In the genomic region with DNA sequence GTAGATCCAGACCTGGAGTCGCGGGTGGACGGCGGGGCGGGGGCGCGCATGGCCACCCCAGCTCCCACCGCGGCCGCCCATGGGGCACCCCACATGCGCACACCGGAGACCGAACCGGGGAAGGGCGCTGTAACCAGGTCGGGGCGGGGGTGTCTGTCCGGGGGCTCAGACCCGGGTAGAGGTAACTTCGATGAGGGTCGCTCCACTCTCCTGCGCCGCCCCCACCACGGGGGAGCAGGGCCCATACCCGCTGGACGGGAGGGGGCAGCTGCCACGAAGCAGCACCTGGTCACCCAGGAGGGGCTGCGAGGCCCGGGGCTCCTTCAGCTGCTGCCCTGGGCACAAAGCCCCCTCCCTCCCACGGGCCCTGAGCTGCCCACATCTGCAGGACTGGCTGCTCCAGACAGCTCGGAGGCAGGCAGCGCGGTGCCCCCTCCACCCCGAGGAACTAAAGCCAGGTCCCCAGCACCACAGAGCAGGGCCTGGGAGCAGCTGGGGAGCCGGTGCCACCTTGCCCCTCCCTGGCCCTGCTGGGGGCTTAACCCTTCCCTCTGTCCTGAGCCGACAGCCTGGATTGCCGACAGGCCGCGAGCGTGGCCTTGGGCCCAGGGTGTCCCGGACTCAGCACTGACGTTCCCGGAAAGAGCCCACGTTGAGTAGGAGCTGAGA, we compare ENCODE assay signal across 8 cellular contexts. TPM values are rescaled to one million over a fixed set of nuclear protein-coding genes. Genes with fewer than 3 reads are reported as not detected.
DNase-seq lines count a peak whose midpoint lies in the region; ATAC-seq, FAIRE-seq and TF ChIP-seq lines count a peak whose summit lies in the region.
"Not testable (repeated sequence)": the region's sequence is repeated elsewhere in the genome, so short reads cannot be mapped to it uniquely, and the experiment has no call there.

No MANE protein-coding gene starts in this region.

- not testable (repeated sequence) for H3K9me3 Mint-ChIP-seq in activated naive CD4-positive, alpha-beta T cell treated with anti-CD3 and anti-CD28 coated beads for 36 hours; endodermal cell

- POLR2A ChIA-PET in Panc1 (lab: Charles Lee): interaction anchor here (0.8 kb wide), 1 partner anchor 36 kb away, joined by 7 read pairs; no protein-coding TSS in a partner anchor

- H3K27me3 Mint-ChIP-seq in activated naive CD4-positive, alpha-beta T cell treated with anti-CD3 and anti-CD28 coated beads for 36 hours (ENCODE audit: low read depth); endodermal cell (ENCODE audit: insufficient read depth): not testable (repeated sequence)

- peak overlapping the region; percentile 55 for H3K4me3 ChIP-seq in GM06990 (replicated peaks; ENCODE audit: low read depth, low read length)
- H3K4me3 ChIP-seq in Panc1 (ENCODE audit: low read depth in 2 of 2, low read length in 2 of 2): peak overlapping the region; percentile 61 to 64
- H3K4me3 ChIP-seq in endodermal cell (ENCODE audit: low read length): peak overlapping the region; percentile 87
- peak overlapping the region; percentile 20 to 78 (median 46) for H3K4me3 ChIP-seq in pancreas
- H3K4me3 ChIP-seq in thyroid gland (replicated peaks in 1 of 3): peak overlapping the region in 1 of 3 donors; percentile 44

- H3K4me1 Mint-ChIP-seq in activated naive CD4-positive, alpha-beta T cell treated with anti-CD3 and anti-CD28 coated beads for 36 hours (ENCODE audit: low read depth): peaks cover 29% of the 10 kb centered on the region
- peaks cover 15% of the 10 kb centered on the region for H3K4me1 Mint-ChIP-seq in endodermal cell

- peak; percentile 8 for ATAC-seq in HG02759 (IDR thresholded peaks at IDR 0.05; ENCODE audit: unreplicated experiment)
- peak; percentile 64 for ATAC-seq in Panc1
- ATAC-seq in left lobe of liver: peak; percentile 32
- peak; percentile 59 to 68 (median 63) for ATAC-seq in pancreas

- intact Hi-C loops in Panc1 (cut with micrococcal nuclease; ENCODE audit: unreplicated experiment); pancreas (cut with DNase I): not testable (repeated sequence)
- intact Hi-C loops in activated naive CD4-positive, alpha-beta T cell treated with anti-CD3 and anti-CD28 coated beads for 36 hours (cut with micrococcal nuclease): loop anchor here (10.0 kb wide), 1 partner anchor 476 kb away; a partner anchor contains a TSS
- intact Hi-C loops in thyroid gland (cut with DNase I): loop anchor here (5.0 kb wide), 1 partner anchor 33 kb away; no protein-coding TSS in a partner anchor

- DNase-seq in GM06990 (ENCODE audit: extremely low read depth, insufficient read length); Panc1 (ENCODE audit: low read depth, low spot score); endodermal cell; left lobe of liver (ENCODE audit: low spot score); thyroid gland: not testable (repeated sequence)
- DNase-seq in activated naive CD4-positive, alpha-beta T cell treated with anti-CD3 and anti-CD28 coated beads for 36 hours: peak; percentile 30
- DNase-seq in pancreas: peak in 3 of 6 donors; percentile 42 to 81 (median 70)

- TF ChIP-seq CTCF in GM06990 (IDR thresholded peaks at IDR 0.05; ENCODE audit: insufficient read depth, low read length, poor library complexity, severe bottlenecking); Panc1 (IDR thresholded peaks at IDR 0.05); endodermal cell (conservative IDR thresholded peaks at IDR 0.05); pancreas (IDR thresholded peaks at IDR 0.05); thyroid gland (IDR thresholded peaks at IDR 0.05): not testable (repeated sequence)

- H3K27ac Mint-ChIP-seq in activated naive CD4-positive, alpha-beta T cell treated with anti-CD3 and anti-CD28 coated beads for 36 hours: peak overlapping the region; percentile 97
- H3K27ac Mint-ChIP-seq in endodermal cell: not testable (repeated sequence)

- not testable (repeated sequence) for H3K36me3 ChIP-seq in GM06990 (ENCODE audit: control insufficient read depth, insufficient read depth, low read length); Panc1 (ENCODE audit: control insufficient read depth, insufficient read depth, low read length); pancreas; thyroid gland
- peaks cover 11% of the 10 kb centered on the region for H3K36me3 ChIP-seq in endodermal cell (ENCODE audit: control insufficient read depth, insufficient read depth, low read length)

- H3K4me1 ChIP-seq in Panc1 (ENCODE audit: control insufficient read depth, insufficient read depth, low read length) (peaks cover 28% of the 10 kb centered on the region), thyroid gland (peaks cover 0 to 14% of the 10 kb centered on the region in 2 donors)
- not testable (repeated sequence) for H3K4me1 ChIP-seq in endodermal cell (ENCODE audit: control insufficient read depth, insufficient read depth, low read length); pancreas

- not testable (repeated sequence) for FAIRE-seq in pancreas (lab: Jason Lieb, UNC)

- H3K9ac ChIP-seq in endodermal cell (ENCODE audit: extremely low read depth, low read length, poor library complexity, severe bottlenecking): peak overlapping the region; percentile 28

- CTCF ChIA-PET in Panc1 (lab: Charles Lee); activated naive CD4-positive, alpha-beta T cell treated with anti-CD3 and anti-CD28 coated beads for 36 hours (lab: Charles Lee): not testable (repeated sequence)

- not testable (repeated sequence) for BruUV-seq in Panc1 (replicated peaks; lab: Mats Ljungman, UMichigan)

- H3K4me3 Mint-ChIP-seq in activated naive CD4-positive, alpha-beta T cell treated with anti-CD3 and anti-CD28 coated beads for 36 hours: peak overlapping the region; percentile 91
- H3K4me3 Mint-ChIP-seq in endodermal cell: peak overlapping the region; percentile 89

- TF ChIP-seq POLR2A in thyroid gland (IDR thresholded peaks at IDR 0.05): not testable (repeated sequence)

- H3K27me3 ChIP-seq in GM06990 (replicated peaks; ENCODE audit: control insufficient read depth, insufficient read depth, low read length); Panc1 (ENCODE audit: control insufficient read depth, insufficient read depth, low read length); endodermal cell (ENCODE audit: control insufficient read depth, insufficient read depth, low read length, poor library complexity, severe bottlenecking); pancreas; thyroid gland: not testable (repeated sequence)

- H3K36me3 Mint-ChIP-seq in activated naive CD4-positive, alpha-beta T cell treated with anti-CD3 and anti-CD28 coated beads for 36 hours (ENCODE audit: low read depth): peaks cover 41% of the 10 kb centered on the region
- peaks cover 13% of the 10 kb centered on the region for H3K36me3 Mint-ChIP-seq in endodermal cell (ENCODE audit: low read depth)

- H3K9me3 ChIP-seq in Panc1 (ENCODE audit: control insufficient read depth, insufficient read depth, low read depth, low read length); endodermal cell (ENCODE audit: control insufficient read depth, low read length); pancreas; thyroid gland: not testable (repeated sequence)

- 11% methylated on average over 12 of the region's 44 CpGs; no CpG with 5 or more reads in 1 of the 2 experiments for WGBS in endodermal cell (ENCODE audit: insufficient coverage in 1 of 2, insufficient read length in 1 of 2), 2 experiments
- 0 to 1% methylated on average over 13 to 21 of the region's 44 CpGs for WGBS in pancreas, 2 donors
- no CpG with 5 or more reads among the region's 44 CpGs for WGBS in thyroid gland, 2 donors

- H3K27ac ChIP-seq in Panc1 (ENCODE audit: low read length) (peak overlapping the region; percentile 95), pancreas (peak overlapping the region; percentile 58 to 98 (median 72)), thyroid gland (peak overlapping the region; percentile 81 to 94 (median 88))
- not testable (repeated sequence) for H3K27ac ChIP-seq in endodermal cell (ENCODE audit: low read depth, low read length)

- in situ Hi-C loops in Panc1 (cut with HindIII; ENCODE audit: low pct_unique_long_range_greater_than_20kb, low sequenced_read_pairs): not testable (repeated sequence)

RNA-seq across cellular contexts. Expression of a gene that starts 1.7 kb away (rescaled TPM):
- total RNA-seq in Panc1 (2021; ENCODE audit: unreplicated experiment) (614 TPM), endodermal cell (100 to 1,000 TPM; 257 to 389 TPM), left lobe of liver (488 TPM), pancreas (100 to 1,000 TPM in 4 of 6 donors, 10 to 100 TPM in 2; 86.4 to 292 (median 135) TPM), thyroid gland (100 to 1,000 TPM; 140 to 300 (median 178) TPM)
- 1,322 TPM for polyA plus RNA-seq in Panc1 (2012; ENCODE audit: insufficient read length)
- total RNA-seq in activated naive CD4-positive, alpha-beta T cell treated with anti-CD3 and anti-CD28 coated beads for 36 hours: 10 to 100 TPM; 54.5 to 56.6 TPM
- 186 TPM for polyA plus RNA-seq in endodermal cell (2013, experiment 1 of 2)
- polyA plus RNA-seq in endodermal cell (2013, experiment 2 of 2): 187 TPM
- polyA plus RNA-seq in pancreas: 100 to 1,000 TPM; 300 to 429 TPM

RNA-seq across cellular contexts. Expression of a gene that starts 5.1 kb away (rescaled TPM):
- total RNA-seq in Panc1 (2021; ENCODE audit: unreplicated experiment) (66.3 TPM), endodermal cell (100 to 1,000 TPM; 211 to 558 TPM), left lobe of liver (29.2 TPM), pancreas (10 to 100 TPM in 5 of 6 donors, 1 to 10 TPM in 1; 10.0 to 45.2 (median 18.9) TPM), thyroid gland (100 to 1,000 TPM in 3 of 4 donors, 10 to 100 TPM in 1; 94.3 to 163 (median 103) TPM)
- polyA plus RNA-seq in Panc1 (2012; ENCODE audit: insufficient read length): 206 TPM
- 100 to 1,000 TPM; 359 to 378 TPM for total RNA-seq in activated naive CD4-positive, alpha-beta T cell treated with anti-CD3 and anti-CD28 coated beads for 36 hours
- polyA plus RNA-seq in endodermal cell (2013, experiment 1 of 2): 244 TPM
- polyA plus RNA-seq in endodermal cell (2013, experiment 2 of 2): 241 TPM
- polyA plus RNA-seq in pancreas: 10 to 100 TPM; 40.7 to 54.5 TPM

RNA-seq across cellular contexts. Expression of a gene that starts 11.3 kb away (rescaled TPM):
- total RNA-seq in Panc1 (2021; ENCODE audit: unreplicated experiment) (183 TPM), endodermal cell (100 to 1,000 TPM; 262 to 367 TPM), left lobe of liver (354 TPM), pancreas (100 to 1,000 TPM in 2 of 6 donors, 10 to 100 TPM in 4; 32.1 to 120 (median 63.6) TPM), thyroid gland (100 to 1,000 TPM in 1 of 4 donors, 10 to 100 TPM in 3; 83.2 to 318 (median 92.9) TPM)
- 402 TPM for polyA plus RNA-seq in Panc1 (2012; ENCODE audit: insufficient read length)
- total RNA-seq in activated naive CD4-positive, alpha-beta T cell treated with anti-CD3 and anti-CD28 coated beads for 36 hours: 100 to 1,000 TPM; 760 to 802 TPM
- 114 TPM for polyA plus RNA-seq in endodermal cell (2013, experiment 1 of 2)
- polyA plus RNA-seq in endodermal cell (2013, experiment 2 of 2): 152 TPM
- polyA plus RNA-seq in pancreas: 100 to 1,000 TPM; 169 to 182 TPM

RNA-seq across cellular contexts. Expression of a gene that starts 19.6 kb away (rescaled TPM):
- not detected for total RNA-seq in Panc1 (2021; ENCODE audit: unreplicated experiment)
- 0.30 TPM for polyA plus RNA-seq in Panc1 (2012; ENCODE audit: insufficient read length)
- not detected for total RNA-seq in activated naive CD4-positive, alpha-beta T cell treated with anti-CD3 and anti-CD28 coated beads for 36 hours
- total RNA-seq in endodermal cell: not detected
- not detected for polyA plus RNA-seq in endodermal cell (2013, experiment 1 of 2)
- polyA plus RNA-seq in endodermal cell (2013, experiment 2 of 2): not detected
- not detected for total RNA-seq in left lobe of liver
- not detected for total RNA-seq in pancreas
- 1 to 10 TPM in 1 of 2 donors, under 1 TPM in 1; 0.56 to 1.2 TPM for polyA plus RNA-seq in pancreas
- not detected for total RNA-seq in thyroid gland

RNA-seq across cellular contexts. Expression of a gene that starts 30.0 kb away (rescaled TPM):
- 115 TPM for total RNA-seq in Panc1 (2021; ENCODE audit: unreplicated experiment)
- 129 TPM for polyA plus RNA-seq in Panc1 (2012; ENCODE audit: insufficient read length)
- total RNA-seq in activated naive CD4-positive, alpha-beta T cell treated with anti-CD3 and anti-CD28 coated beads for 36 hours: 100 to 1,000 TPM in 1 of 2 experiments, 10 to 100 TPM in 1; 99.6 to 101 TPM
- total RNA-seq in endodermal cell: 100 to 1,000 TPM; 129 to 186 TPM
- 36.7 TPM for polyA plus RNA-seq in endodermal cell (2013, experiment 1 of 2)
- polyA plus RNA-seq in endodermal cell (2013, experiment 2 of 2): 31.3 TPM
- 37.0 TPM for total RNA-seq in left lobe of liver
- total RNA-seq in pancreas: 100 to 1,000 TPM in 4 of 6 donors, 10 to 100 TPM in 1, 1 to 10 TPM in 1; 8.9 to 534 (median 198) TPM
- polyA plus RNA-seq in pancreas: 1,000 to 10,000 TPM; 1,516 to 4,700 TPM
- total RNA-seq in thyroid gland: 10 to 100 TPM; 21.8 to 43.3 (median 32.7) TPM

Comparison
In these comparisons a context has a peak if more than half of its experiments do, and no peak if none do; other contexts are left out.
1. ATAC-seq: peak in every context shown above with its lines; median percentile 64 in Panc1; 63 in pancreas; 32 in left lobe of liver; 8 in HG02759.